9 cellular contexts compared by ENCODE assay signal in genomic region chr14:92759300-92759678, GRCh38. TPM values are rescaled to one million over a fixed set of nuclear protein-coding genes. Genes with fewer than 3 reads are reported as not detected.
DNase-seq lines count a peak whose midpoint lies in the region; ATAC-seq, FAIRE-seq and TF ChIP-seq lines count a peak whose summit lies in the region.
"Had no signal": no experiment of that assay in that cellular context is flagged by ENCODE, and none has a peak within 500 bp of the region (broad histone marks: within the 10 kb centered on the region; RNA-seq: fewer than 3 reads in every experiment).

No MANE protein-coding gene starts in this region.

- H3K4me3 ChIP-seq in BLaER1 (no peak overlapping the region), GM23338 (no peak overlapping the region), esophagus muscularis mucosa (no peak overlapping the region)
- H3K4me3 ChIP-seq: thoracic aorta had no signal

- peak overlapping the region; percentile 65 for H3K4me2 ChIP-seq in BLaER1
- H3K4me2 ChIP-seq in GM23338 = no peak overlapping the region

- intact Hi-C loops in dendritic cell treated with granulocyte-macrophage colony-stimulating factor and Interleukin-4, amounts not matched to agents 40 ng/mL and 50 ng/mL, for 4 days (cut with micrococcal nuclease) = no loop called here
- intact Hi-C loops in esophagus muscularis mucosa (cut with DNase I) = no loop called here

- no peaks in the 10 kb centered on the region for H3F3A ChIP-seq in GM23338 (replicated peaks; ENCODE audit: low read depth)

- DNase-seq in GM23338 (ENCODE audit: low spot score) = peak; percentile 39
- DNase-seq in NCI-H510A (lab: John Stamatoyannopoulos, UW) = peak; percentile 57
- DNase-seq in pons (ENCODE audit: low spot score) = no peak
- no peak for DNase-seq in AML-193 (lab: John Stamatoyannopoulos, UW)
- no peak for DNase-seq in esophagus muscularis mucosa (ENCODE audit: extremely low spot score)
- DNase-seq in frontal cortex (ENCODE audit: low spot score in 2 of 2) = no peak

- H3K4me3 Mint-ChIP-seq in GM23338 = no peak overlapping the region
- no peak overlapping the region for H3K4me3 Mint-ChIP-seq in dendritic cell treated with granulocyte-macrophage colony-stimulating factor and Interleukin-4, amounts not matched to agents 40 ng/mL and 50 ng/mL, for 4 days

- no peaks in the 10 kb centered on the region for H4K20me1 ChIP-seq in BLaER1
- no peaks in the 10 kb centered on the region for H4K20me1 ChIP-seq in GM23338 (replicated peaks; ENCODE audit: insufficient read depth)

- TF ChIP-seq CTCF in GM23338 (conservative IDR thresholded peaks at IDR 0.05; ENCODE audit: low read depth in 2 of 2) = no peak
- no peak for TF ChIP-seq CTCF in esophagus muscularis mucosa (IDR thresholded peaks at IDR 0.05)

- H3K27ac Mint-ChIP-seq in GM23338 = no peak overlapping the region
- H3K27ac Mint-ChIP-seq in dendritic cell treated with granulocyte-macrophage colony-stimulating factor and Interleukin-4, amounts not matched to agents 40 ng/mL and 50 ng/mL, for 4 days = peak overlapping the region; percentile 46

- H3K4me1 ChIP-seq in BLaER1 (peaks cover 27% of the 10 kb centered on the region), GM23338 (ENCODE audit: insufficient read depth) (no peaks in the 10 kb centered on the region), esophagus muscularis mucosa (no peaks in the 10 kb centered on the region)

- H2AFZ ChIP-seq in GM23338 = no peak overlapping the region

- H3K36me3 ChIP-seq in BLaER1 (no peaks in the 10 kb centered on the region), GM23338 (ENCODE audit: insufficient read depth) (no peaks in the 10 kb centered on the region), esophagus muscularis mucosa (no peaks in the 10 kb centered on the region)
- H3K36me3 ChIP-seq: thoracic aorta had no signal

- no peaks in the 10 kb centered on the region for H3K9me3 Mint-ChIP-seq in GM23338
- H3K9me3 Mint-ChIP-seq in dendritic cell treated with granulocyte-macrophage colony-stimulating factor and Interleukin-4, amounts not matched to agents 40 ng/mL and 50 ng/mL, for 4 days = peaks cover 25% of the 10 kb centered on the region

- H3K9me3 ChIP-seq in BLaER1 (0 out of 2 replicates have a peak, but pooled peaks cover 19% of the 10 kb centered on the region), esophagus muscularis mucosa (no peaks in the 10 kb centered on the region)
- H3K9me3 ChIP-seq: thoracic aorta had no signal

- no peaks in the 10 kb centered on the region for H3K4me1 Mint-ChIP-seq in GM23338
- peaks cover 48% of the 10 kb centered on the region for H3K4me1 Mint-ChIP-seq in dendritic cell treated with granulocyte-macrophage colony-stimulating factor and Interleukin-4, amounts not matched to agents 40 ng/mL and 50 ng/mL, for 4 days (ENCODE audit: low read depth)

- no peak for TF ChIP-seq EP300 in esophagus muscularis mucosa (IDR thresholded peaks at IDR 0.05)

- ATAC-seq in GM23338 = peak; percentile 66

- no peaks in the 10 kb centered on the region for H3K79me2 ChIP-seq in GM23338 (replicated peaks; ENCODE audit: insufficient read depth)

- H3K9ac ChIP-seq in BLaER1 = no peak overlapping the region

- 0 out of 2 replicates have a peak overlapping the region, but pooled peaks have one; percentile 35 for H3K27ac ChIP-seq in BLaER1
- H3K27ac ChIP-seq in GM23338 (ENCODE audit: low read depth) = no peak overlapping the region
- H3K27ac ChIP-seq in esophagus muscularis mucosa (replicated peaks in 1 of 4) = no peak overlapping the region
- H3K27ac ChIP-seq: thoracic aorta had no signal

- H3K36me3 Mint-ChIP-seq in GM23338 (ENCODE audit: low read depth) = no peaks in the 10 kb centered on the region
- H3K36me3 Mint-ChIP-seq in dendritic cell treated with granulocyte-macrophage colony-stimulating factor and Interleukin-4, amounts not matched to agents 40 ng/mL and 50 ng/mL, for 4 days (ENCODE audit: low read depth) = peaks cover 7% of the 10 kb centered on the region

- TF ChIP-seq POLR2A in esophagus muscularis mucosa (IDR thresholded peaks at IDR 0.05; ENCODE audit: low read depth) = no peak

- H3K27me3 Mint-ChIP-seq in GM23338 (ENCODE audit: insufficient read depth, low read depth, poor library complexity) = peaks cover 12% of the 10 kb centered on the region
- H3K27me3 Mint-ChIP-seq in dendritic cell treated with granulocyte-macrophage colony-stimulating factor and Interleukin-4, amounts not matched to agents 40 ng/mL and 50 ng/mL, for 4 days = peaks cover 19% of the 10 kb centered on the region

- WGBS in esophagus muscularis mucosa = 80% methylated on average over 4 of the region's 4 CpGs

- peaks cover 5% of the 10 kb centered on the region; the same call in 1 of the 2 replicates for H3K9me2 ChIP-seq in GM23338 (ENCODE audit: insufficient read depth)

- FAIRE-seq in frontal cortex (lab: Jason Lieb, UNC) = no peak

- no peaks in the 10 kb centered on the region for H3K27me3 ChIP-seq in BLaER1
- no peaks in the 10 kb centered on the region for H3K27me3 ChIP-seq in GM23338 (ENCODE audit: insufficient read depth)
- H3K27me3 ChIP-seq in esophagus muscularis mucosa = no peaks in the 10 kb centered on the region

TF ChIP-seq in GM23338, 12 proteins besides CTCF, POLR2A, EP300 and RAD21 (continues in another document):
- TF ChIP-seq EZH2 (IDR thresholded peaks at IDR 0.05; ENCODE audit: low read depth, unreplicated experiment) = no peak
- TF ChIP-seq JUNB (IDR thresholded peaks at IDR 0.05; ENCODE audit: unreplicated experiment) = no peak
- no peak for TF ChIP-seq POLR2AphosphoS5 (IDR thresholded peaks at IDR 0.05; ENCODE audit: low read depth)
- no peak for TF ChIP-seq CREB1 (CRISPR knock-in tag; IDR thresholded peaks at IDR 0.05; ENCODE audit: low read depth)
- TF ChIP-seq EZH2phosphoT487 (IDR thresholded peaks at IDR 0.05; ENCODE audit: unreplicated experiment) = no peak
- TF ChIP-seq ETS1 (IDR thresholded peaks at IDR 0.05) = no peak
- no peak for TF ChIP-seq ZNF114 (CRISPR knock-in tag; IDR thresholded peaks at IDR 0.05)
- no peak for TF ChIP-seq NANOG (IDR thresholded peaks at IDR 0.05; ENCODE audit: borderline replicate concordance)
- no peak for TF ChIP-seq ZNF331 (CRISPR knock-in tag; IDR thresholded peaks at IDR 0.05; ENCODE audit: low read depth)

RNA-seq across cellular contexts. Expression of gene LGMN, which starts 10.9 kb away (rescaled TPM):
- 83.5 and 120 TPM in 2 replicates for total RNA-seq in GM23338 (2014; rRNA removed; shearing (Covaris generic))
- polyA plus RNA-seq in GM23338 (2016; fragmentation: Nextera tagmentation; extraction: Ambion mirVana) = 60.0 and 62.9 TPM in 2 replicates
- total RNA-seq in esophagus muscularis mucosa = 100 to 1,000 TPM in 1 of 4 donors, 10 to 100 TPM in 3; 64.2 to 110 (median 71.5) TPM
- total RNA-seq in frontal cortex = 28.9 TPM

RNA-seq across cellular contexts. Expression of gene GOLGA5, which starts 34.8 kb away (rescaled TPM):
- total RNA-seq in GM23338 (2014; rRNA removed; shearing (Covaris generic)) = 30.2 and 31.1 TPM in 2 replicates
- polyA plus RNA-seq in GM23338 (2016; fragmentation: Nextera tagmentation; extraction: Ambion mirVana) = 26.2 and 28.6 TPM in 2 replicates
- 10 to 100 TPM; 33.0 to 35.4 (median 34.3) TPM for total RNA-seq in esophagus muscularis mucosa
- total RNA-seq in frontal cortex = 40.8 TPM

Comparison
In these comparisons a context has a peak if more than half of its experiments do, and no peak if none do; other contexts are left out.
1. DNase-seq: peak in GM23338 (single experiment) and NCI-H510A (single experiment); none in pons (single experiment), AML-193 (0 of 2), esophagus muscularis mucosa (single experiment) and frontal cortex (0 of 2).